Comparison of ENCODE assay signal across 19 cellular contexts in the genomic region with DNA sequence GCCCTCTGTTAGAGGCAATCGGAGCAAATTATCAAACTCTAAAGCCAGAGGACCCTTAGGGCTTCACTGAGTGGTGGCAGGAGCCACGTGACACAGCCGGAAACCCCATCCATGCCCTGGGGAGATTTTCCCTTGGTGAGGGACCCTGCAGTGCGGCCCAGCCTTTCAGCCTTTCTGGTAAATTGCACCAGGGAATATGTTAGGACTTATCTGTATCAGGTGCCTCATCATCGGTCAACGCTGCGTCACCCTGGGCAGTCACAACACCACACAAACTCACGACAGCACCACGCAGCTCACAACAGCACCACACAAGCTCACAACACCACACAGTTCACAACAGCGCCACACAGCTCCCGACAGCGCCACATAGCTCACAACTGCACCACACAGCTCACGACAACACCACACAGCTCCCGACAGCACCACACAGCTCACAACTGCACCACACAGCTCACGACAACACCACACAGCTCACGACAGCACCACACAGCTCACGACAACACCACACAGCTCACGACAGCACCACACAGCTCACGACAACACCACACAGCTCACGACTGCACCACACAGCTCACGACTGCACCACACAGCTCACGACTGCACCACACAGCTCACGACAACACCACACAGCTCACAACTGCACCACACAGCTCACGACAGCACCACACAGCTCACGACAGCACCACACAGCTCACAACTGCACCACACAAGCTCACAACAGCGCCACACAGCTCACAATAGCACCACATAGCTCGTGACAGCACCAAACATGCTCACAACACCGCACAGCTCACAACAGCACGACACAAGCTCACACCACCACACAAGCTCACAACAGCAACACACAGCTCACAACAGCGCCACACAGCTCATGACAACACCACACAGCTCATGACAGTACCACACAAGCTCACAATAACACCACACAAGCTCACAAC.
DNase-seq lines count a peak whose midpoint lies in the region; ATAC-seq and TF ChIP-seq lines count a peak whose summit lies in the region.
"Had no signal": no experiment of that assay in that cellular context is flagged by ENCODE, and none has a peak within 500 bp of the region (broad histone marks: within the 10 kb centered on the region; RNA-seq: fewer than 3 reads in every experiment).

No MANE protein-coding gene starts in this region.

- peak overlapping the region; percentile 20 for H3K23ac ChIP-seq in neuronal stem cell (ENCODE audit: low read depth, low read length, poor library complexity)

- H3K27me3 Mint-ChIP-seq in type B pancreatic cell (peaks cover 17% of the 10 kb centered on the region), endodermal cell (ENCODE audit: insufficient read depth) (no peaks in the 10 kb centered on the region)
- H3K27me3 Mint-ChIP-seq in CD8-positive, alpha-beta memory T cell = peaks cover 0 to 2% of the 10 kb centered on the region in 2 donors

- H3K4ac ChIP-seq in neuronal stem cell (ENCODE audit: low read length) = peak overlapping the region; percentile 19

- no peak overlapping the region for H3K27ac Mint-ChIP-seq in type B pancreatic cell
- no peak overlapping the region for H3K27ac Mint-ChIP-seq in CD8-positive, alpha-beta memory T cell
- no peak overlapping the region for H3K27ac Mint-ChIP-seq in endodermal cell
- H3K27ac Mint-ChIP-seq: activated naive CD4-positive, alpha-beta T cell treated with anti-CD3 and anti-CD28 coated beads, Interleukin-2, amount 50 U/mL, for 72 hours had no signal

- no peak for ATAC-seq in Right ventricle myocardium inferior
- ATAC-seq in Right ventricle myocardium superior (ENCODE audit: poor library complexity) = no peak
- ATAC-seq: activated naive CD4-positive, alpha-beta T cell treated with anti-CD3 and anti-CD28 coated beads, Interleukin-2, amount 50 U/mL, for 72 hours; heart right ventricle had no signal

- peak overlapping the region; percentile 86 for H2AK5ac ChIP-seq in neuronal stem cell (ENCODE audit: low read depth, low read length)

- no CpG with 5 or more reads among the region's 30 CpGs for WGBS in neuronal stem cell (ENCODE audit: extremely low coverage in 2 of 2, insufficient read length in 2 of 2, insufficient replicate concordance in 1 of 2), 2 donors
- 93 to 100% methylated on average over 11 to 30 of the region's 30 CpGs for WGBS in endodermal cell (ENCODE audit: insufficient coverage in 1 of 2, insufficient read length in 1 of 2), 2 experiments

- H2BK15ac ChIP-seq in neuronal stem cell (ENCODE audit: low read length) = peak overlapping the region; percentile 79

- no peaks in the 10 kb centered on the region for H3K27me3 ChIP-seq in neuronal stem cell (ENCODE audit: control insufficient read depth in 3 of 3, insufficient read depth in 3 of 3, low read depth in 1 of 3, low read length in 3 of 3)
- no peaks in the 10 kb centered on the region for H3K27me3 ChIP-seq in CD8-positive, alpha-beta memory T cell (ENCODE audit: insufficient read depth, low read length, poor library complexity, severe bottlenecking)
- H3K27me3 ChIP-seq in endodermal cell (ENCODE audit: control insufficient read depth, insufficient read depth, low read length, poor library complexity, severe bottlenecking) = no peaks in the 10 kb centered on the region

- CTCF ChIA-PET in CD8-positive, alpha-beta memory T cell (lab: Charles Lee) = interaction anchor here (1.1 to 1.4 kb wide), 3 partner anchors 10 to 69 kb away, joined by 3 to 4 read pairs (median 3); no protein-coding TSS in a partner anchor

- peak overlapping the region; percentile 84 for H3K18ac ChIP-seq in neuronal stem cell (ENCODE audit: low read length)

- H3K36me3 ChIP-seq in neuronal stem cell (replicated peaks in 1 of 2; ENCODE audit: control insufficient read depth in 2 of 2, insufficient read depth in 2 of 2, low read length in 2 of 2) = no peaks in the 10 kb centered on the region
- H3K36me3 ChIP-seq in CD8-positive, alpha-beta memory T cell (ENCODE audit: insufficient read depth, low read length) = no peaks in the 10 kb centered on the region
- H3K36me3 ChIP-seq in endodermal cell (ENCODE audit: control insufficient read depth, insufficient read depth, low read length) = no peaks in the 10 kb centered on the region
- H3K36me3 ChIP-seq: heart right ventricle had no signal

- H3K4me1 Mint-ChIP-seq in type B pancreatic cell (ENCODE audit: unreplicated experiment) (peaks cover 19% of the 10 kb centered on the region), endodermal cell (peaks cover 3% of the 10 kb centered on the region)
- peaks cover 27 to 33% (median 30%) of the 10 kb centered on the region in 3 donors for H3K4me1 Mint-ChIP-seq in CD8-positive, alpha-beta memory T cell

- H2BK12ac ChIP-seq in neuronal stem cell (ENCODE audit: low read length) = peak overlapping the region; percentile 98

- H4K91ac ChIP-seq in neuronal stem cell (ENCODE audit: low read depth, low read length, poor library complexity) = peak overlapping the region; percentile 80

- TF ChIP-seq CTCF in coronary artery (IDR thresholded peaks at IDR 0.05) (no peak), type B pancreatic cell (conservative IDR thresholded peaks at IDR 0.05) (no peak), endodermal cell (conservative IDR thresholded peaks at IDR 0.05) (no peak)

- intact Hi-C loops in Right ventricle myocardium inferior (cut with DNase I) (no loop called here), Right ventricle myocardium superior (cut with DNase I) (no loop called here)

- H3K36me3 Mint-ChIP-seq in type B pancreatic cell (no peaks in the 10 kb centered on the region), endodermal cell (ENCODE audit: low read depth) (no peaks in the 10 kb centered on the region)
- H3K36me3 Mint-ChIP-seq in CD8-positive, alpha-beta memory T cell = peaks cover 0 to 2% (median 2%) of the 10 kb centered on the region in 3 donors
- H3K36me3 Mint-ChIP-seq: activated naive CD4-positive, alpha-beta T cell treated with anti-CD3 and anti-CD28 coated beads, Interleukin-2, amount 50 U/mL, for 72 hours had no signal

- H3K27ac ChIP-seq in coronary artery (no peak overlapping the region), neuronal stem cell (replicated peaks; ENCODE audit: low read length) (no peak overlapping the region), endodermal cell (ENCODE audit: low read depth, low read length) (no peak overlapping the region)
- no peak overlapping the region for H3K27ac ChIP-seq in CD8-positive, alpha-beta memory T cell (ENCODE audit: low read depth, low read length)
- H3K27ac ChIP-seq: C4-2B, heart right ventricle, parathyroid adenoma had no signal

- H3K4me3 Mint-ChIP-seq in type B pancreatic cell = no peak overlapping the region
- no peak overlapping the region for H3K4me3 Mint-ChIP-seq in CD8-positive, alpha-beta memory T cell
- H3K4me3 Mint-ChIP-seq in endodermal cell = no peak overlapping the region

- H2BK120ac ChIP-seq in neuronal stem cell (ENCODE audit: low read depth, low read length) = no peak overlapping the region

- H3K4me1 ChIP-seq in neuronal stem cell (ENCODE audit: control insufficient read depth in 2 of 2, insufficient read depth in 1 of 2, low read depth in 1 of 2, low read length in 2 of 2) (peaks cover 0 to 11% of the 10 kb centered on the region in 2 donors), endodermal cell (ENCODE audit: control insufficient read depth, insufficient read depth, low read length) (no peaks in the 10 kb centered on the region)
- H3K4me1 ChIP-seq in CD8-positive, alpha-beta memory T cell (ENCODE audit: insufficient read depth, low read length) = peaks cover 23% of the 10 kb centered on the region
- H3K4me1 ChIP-seq: parathyroid adenoma had no signal

- H3K79me1 ChIP-seq in neuronal stem cell (ENCODE audit: low read depth, low read length) = no peaks in the 10 kb centered on the region

- no peaks in the 10 kb centered on the region for H3K9me3 ChIP-seq in neuronal stem cell (replicated peaks in 1 of 2; ENCODE audit: control insufficient read depth in 2 of 2, insufficient read depth in 1 of 2, low read depth in 1 of 2, low read length in 2 of 2)
- H3K9me3 ChIP-seq in CD8-positive, alpha-beta memory T cell (ENCODE audit: low read length) = no peaks in the 10 kb centered on the region
- no peaks in the 10 kb centered on the region for H3K9me3 ChIP-seq in endodermal cell (ENCODE audit: control insufficient read depth, low read length)
- H3K9me3 ChIP-seq: heart right ventricle had no signal

- no peak overlapping the region for H3K4me2 ChIP-seq in neuronal stem cell (ENCODE audit: insufficient read depth, low read length, poor library complexity, severe bottlenecking)

- H4K8ac ChIP-seq in neuronal stem cell (ENCODE audit: low read depth, low read length) = peak overlapping the region; percentile 85

- peak overlapping the region; percentile 68 for H3K9ac ChIP-seq in neuronal stem cell (ENCODE audit: low read depth, low read length, poor library complexity)
- no peak overlapping the region for H3K9ac ChIP-seq in endodermal cell (ENCODE audit: extremely low read depth, low read length, poor library complexity, severe bottlenecking)
- H3K9ac ChIP-seq: parathyroid adenoma had no signal

- H3K14ac ChIP-seq in neuronal stem cell (ENCODE audit: low read length) = peak overlapping the region; percentile 60

- peak; percentile 46 for DNase-seq in Right ventricle myocardium inferior (ENCODE audit: missing footprints)
- DNase-seq in Right ventricle myocardium superior = no peak
- peak; percentile 43 for DNase-seq in coronary artery (ENCODE audit: low spot score)
- DNase-seq in neuronal stem cell (ENCODE audit: low spot score) = no peak
- DNase-seq in type B pancreatic cell (ENCODE audit: extremely low spot score, unreplicated experiment) = peak; percentile 27
- no peak for DNase-seq in CD8-positive, alpha-beta memory T cell
- no peak for DNase-seq in NCI-H510A treated with DMSO at 0.1 percent for 48 hours (lab: John Stamatoyannopoulos, UW)
- DNase-seq in endodermal cell = no peak
- DNase-seq: activated CD4-positive, alpha-beta T cell treated with anti-CD3 and anti-CD28 coated beads for 48 hours; activated T-cell treated with anti-CD3 and anti-CD28 coated beads for 4 hours; DMS 273 treated with DMSO at 0.1 percent for 48 hours; GDM1; KBM-7; NCI-H2029; NCI-H446 had no signal

- H3K4me3 ChIP-seq in coronary artery (no peak overlapping the region), neuronal stem cell (ENCODE audit: low read length in 2 of 2) (peak overlapping the region in 1 of 2 donors; percentile 65), endodermal cell (ENCODE audit: low read length) (no peak overlapping the region)
- H3K4me3 ChIP-seq in CD8-positive, alpha-beta memory T cell (ENCODE audit: low read length) = no peak overlapping the region
- H3K4me3 ChIP-seq: heart right ventricle had no signal

- POLR2A ChIA-PET in CD8-positive, alpha-beta memory T cell (lab: Charles Lee) = no interaction called here

- H2BK5ac ChIP-seq in neuronal stem cell (ENCODE audit: low read length) = peak overlapping the region; percentile 26

- H2AFZ ChIP-seq in neuronal stem cell (ENCODE audit: low read length) = no peak overlapping the region
- H2AFZ ChIP-seq: parathyroid adenoma had no signal

- H3K9me3 Mint-ChIP-seq in type B pancreatic cell (no peaks in the 10 kb centered on the region), endodermal cell (peaks cover 2% of the 10 kb centered on the region)
- H3K9me3 Mint-ChIP-seq in CD8-positive, alpha-beta memory T cell = peaks cover 0 to 3% (median 0%) of the 10 kb centered on the region in 5 donors
- H3K9me3 Mint-ChIP-seq: activated naive CD4-positive, alpha-beta T cell treated with anti-CD3 and anti-CD28 coated beads, Interleukin-2, amount 50 U/mL, for 72 hours had no signal

Comparison
In these comparisons a context has a peak if more than half of its experiments do, and no peak if none do; other contexts are left out.
1. DNase-seq: peak in Right ventricle myocardium inferior (single experiment), coronary artery (single experiment) and type B pancreatic cell (single experiment); none in Right ventricle myocardium superior (single experiment), neuronal stem cell (single experiment), CD8-positive, alpha-beta memory T cell (0 of 5), NCI-H510A treated with DMSO at 0.1 percent for 48 hours (single experiment) and endodermal cell (single experiment).